24 cellular contexts compared by ENCODE assay signal in genomic region chr6:130211697-130212096, GRCh38. TPM values are rescaled to one million over a fixed set of nuclear protein-coding genes. Genes with fewer than 3 reads are reported as not detected.
DNase-seq lines count a peak whose midpoint lies in the region; ATAC-seq and TF ChIP-seq lines count a peak whose summit lies in the region.
"Had no signal": no experiment of that assay in that cellular context is flagged by ENCODE, and none has a peak within 500 bp of the region (broad histone marks: within the 10 kb centered on the region; RNA-seq: fewer than 3 reads in every experiment).

No MANE protein-coding gene starts in this region.

- peak; percentile 52 to 60 for ATAC-seq in activated CD4-positive, CD25-positive, alpha-beta regulatory T cell treated with anti-CD3 and anti-CD28 coated beads, Interleukin-2, amount 50 U/mL, for 24 hours
- peak; percentile 34 for ATAC-seq in activated CD8-positive, alpha-beta T cell treated with anti-CD3 and anti-CD28 coated beads for 36 hours
- ATAC-seq in GM18517 (IDR thresholded peaks at IDR 0.05; ENCODE audit: unreplicated experiment) (no peak), GM21786 (IDR thresholded peaks at IDR 0.05; ENCODE audit: unreplicated experiment) (no peak)
- ATAC-seq: heart right ventricle had no signal

- no peak overlapping the region for H3K9ac ChIP-seq in endodermal cell (ENCODE audit: extremely low read depth, low read length, poor library complexity, severe bottlenecking)

- H3K4me3 ChIP-seq in CD8-positive, alpha-beta memory T cell (ENCODE audit: low read length): peak overlapping the region; percentile 22
- H3K4me3 ChIP-seq in endodermal cell (ENCODE audit: low read length) (no peak overlapping the region), foreskin fibroblast (ENCODE audit: low read depth in 1 of 2, low read length in 2 of 2) (no peak overlapping the region)
- H3K4me3 ChIP-seq: ascending aorta, MG63, SJSA1 had no signal

- WGBS in endodermal cell (ENCODE audit: insufficient coverage in 1 of 2, insufficient read length in 1 of 2), 2 experiments: 96% methylated on average over 2 to 3 of the region's 3 CpGs

- peaks cover 56% of the 10 kb centered on the region for H3K4me1 ChIP-seq in CD8-positive, alpha-beta memory T cell (ENCODE audit: insufficient read depth, low read length)
- H3K4me1 ChIP-seq in endodermal cell (ENCODE audit: control insufficient read depth, insufficient read depth, low read length): no peaks in the 10 kb centered on the region
- H3K4me1 ChIP-seq: ascending aorta, heart right ventricle, SJSA1 had no signal

- peaks cover 27% of the 10 kb centered on the region for H3K36me3 ChIP-seq in CD8-positive, alpha-beta memory T cell (ENCODE audit: insufficient read depth, low read length)
- H3K36me3 ChIP-seq in endodermal cell (ENCODE audit: control insufficient read depth, insufficient read depth, low read length): peaks cover 29% of the 10 kb centered on the region
- H3K36me3 ChIP-seq: ascending aorta, heart right ventricle, MG63, SJSA1 had no signal

- no peaks in the 10 kb centered on the region for H3K9me3 ChIP-seq in CD8-positive, alpha-beta memory T cell (ENCODE audit: low read length)
- peaks cover 33% of the 10 kb centered on the region for H3K9me3 ChIP-seq in endodermal cell (ENCODE audit: control insufficient read depth, low read length)
- H3K9me3 ChIP-seq: ascending aorta, heart right ventricle, MG63, SJSA1, spleen had no signal

- H3K27ac Mint-ChIP-seq in CD8-positive, alpha-beta memory T cell: peak overlapping the region; percentile 7 to 93 (median 72)
- H3K27ac Mint-ChIP-seq in activated CD8-positive, alpha-beta T cell treated with anti-CD3 and anti-CD28 coated beads for 36 hours: peak overlapping the region; percentile 88
- H3K27ac Mint-ChIP-seq in endodermal cell: no peak overlapping the region
- H3K27ac Mint-ChIP-seq: naive B cell had no signal

- H3K4me1 Mint-ChIP-seq in CD8-positive, alpha-beta memory T cell: peaks cover 61 to 93% (median 91%) of the 10 kb centered on the region in 3 donors
- H3K4me1 Mint-ChIP-seq in activated CD8-positive, alpha-beta T cell treated with anti-CD3 and anti-CD28 coated beads for 36 hours (ENCODE audit: low read depth): peaks cover 61% of the 10 kb centered on the region
- peaks cover 39% of the 10 kb centered on the region for H3K4me1 Mint-ChIP-seq in endodermal cell

- no peaks in the 10 kb centered on the region for H3K27me3 ChIP-seq in CD8-positive, alpha-beta memory T cell (ENCODE audit: insufficient read depth, low read length, poor library complexity, severe bottlenecking)
- no peaks in the 10 kb centered on the region for H3K27me3 ChIP-seq in endodermal cell (ENCODE audit: control insufficient read depth, insufficient read depth, low read length, poor library complexity, severe bottlenecking)
- H3K27me3 ChIP-seq: ascending aorta, SJSA1, spleen had no signal

- no peaks in the 10 kb centered on the region for H3K27me3 Mint-ChIP-seq in CD8-positive, alpha-beta memory T cell
- H3K27me3 Mint-ChIP-seq in activated CD8-positive, alpha-beta T cell treated with anti-CD3 and anti-CD28 coated beads for 36 hours: no peaks in the 10 kb centered on the region
- H3K27me3 Mint-ChIP-seq in endodermal cell (ENCODE audit: insufficient read depth): no peaks in the 10 kb centered on the region
- H3K27me3 Mint-ChIP-seq: activated CD4-positive, alpha-beta memory T cell treated with anti-CD3 and anti-CD28 coated beads, Interleukin-2, amount 10 ng/mL, durations not matched to agents 7 days and 5 days; naive B cell had no signal

- H3K4me3 Mint-ChIP-seq in CD8-positive, alpha-beta memory T cell: peak overlapping the region; percentile 89 to 97 (median 91)
- H3K4me3 Mint-ChIP-seq in activated CD8-positive, alpha-beta T cell treated with anti-CD3 and anti-CD28 coated beads for 36 hours: peak overlapping the region; percentile 54
- peak overlapping the region; percentile 62 for H3K4me3 Mint-ChIP-seq in endodermal cell
- H3K4me3 Mint-ChIP-seq: naive B cell had no signal

- no peak for TF ChIP-seq CTCF in activated CD8-positive, alpha-beta T cell treated with anti-CD3 and anti-CD28 coated beads for 36 hours (IDR thresholded peaks at IDR 0.05)
- no peak for TF ChIP-seq CTCF in endodermal cell (conservative IDR thresholded peaks at IDR 0.05)
- no peak for TF ChIP-seq CTCF in foreskin fibroblast (IDR thresholded peaks at IDR 0.05; ENCODE audit: low read depth, low read length)

- POLR2A ChIA-PET in CD8-positive, alpha-beta memory T cell (lab: Charles Lee): interaction anchor here (1.0 kb wide), 1 partner anchor 12 kb away, joined by 4 read pairs; the partner anchor contains the start of gene SAMD3
- POLR2A ChIA-PET in activated CD8-positive, alpha-beta T cell treated with anti-CD3 and anti-CD28 coated beads for 36 hours (lab: Charles Lee): interaction anchor here (0.6 to 0.7 kb wide), 2 partner anchors 56 to 122 kb away, joined by 3 read pairs; no protein-coding TSS in a partner anchor

- CTCF ChIA-PET in CD8-positive, alpha-beta memory T cell (lab: Charles Lee): interaction anchor here (2.7 kb wide), 1 partner anchor 12 kb away, joined by 16 read pairs; the partner anchor contains the start of gene SAMD3
- CTCF ChIA-PET in activated CD8-positive, alpha-beta T cell treated with anti-CD3 and anti-CD28 coated beads for 36 hours (lab: Charles Lee): interaction anchor here (4.1 kb wide), 1 partner anchor 13 kb away, joined by 28 read pairs; the partner anchor contains the start of gene SAMD3

- DNase-seq in activated CD4-positive, CD25-positive, alpha-beta regulatory T cell (lab: John Stamatoyannopoulos, UW): no peak
- no peak for DNase-seq in CD8-positive, alpha-beta memory T cell
- no peak for DNase-seq in activated CD8-positive, alpha-beta T cell treated with anti-CD3 and anti-CD28 coated beads for 36 hours
- DNase-seq in endodermal cell (no peak), foreskin fibroblast (no peak)
- DNase-seq: activated CD4-positive, alpha-beta memory T cell treated with anti-CD3 and anti-CD28 coated beads, Interleukin-2, amount 10 ng/mL, durations not matched to agents 7 days and 5 days; caudate nucleus; dermis blood vessel endothelial cell; heart right ventricle; left colon; mesenchymal stem cell; MG63; naive B cell; NCI-H1417 treated with DMSO at 0.1 percent for 48 hours; NCI-H510A treated with DMSO at 0.1 percent for 48 hours; spleen; stimulated activated CD4-positive, alpha-beta T cell treated with anti-CD3 and anti-CD28 coated beads, Interleukin-4, amount 100 ng/mL, for 4 hours; trophoblast cell had no signal

- no peak overlapping the region for H3K27ac ChIP-seq in CD8-positive, alpha-beta memory T cell (ENCODE audit: low read depth, low read length)
- no peak overlapping the region for H3K27ac ChIP-seq in endodermal cell (ENCODE audit: low read depth, low read length)
- H3K27ac ChIP-seq: 22Rv1, ascending aorta, heart right ventricle, SJSA1 had no signal

- peaks cover 35 to 83% (median 47%) of the 10 kb centered on the region in 3 donors for H3K36me3 Mint-ChIP-seq in CD8-positive, alpha-beta memory T cell
- peaks cover 26% of the 10 kb centered on the region for H3K36me3 Mint-ChIP-seq in activated CD8-positive, alpha-beta T cell treated with anti-CD3 and anti-CD28 coated beads for 36 hours (ENCODE audit: low read depth)
- peaks cover 55% of the 10 kb centered on the region for H3K36me3 Mint-ChIP-seq in endodermal cell (ENCODE audit: low read depth)
- H3K36me3 Mint-ChIP-seq: naive B cell had no signal

- H3K9me3 Mint-ChIP-seq in CD8-positive, alpha-beta memory T cell: no peaks in the 10 kb centered on the region
- H3K9me3 Mint-ChIP-seq in activated CD8-positive, alpha-beta T cell treated with anti-CD3 and anti-CD28 coated beads for 36 hours: peaks cover 2% of the 10 kb centered on the region
- peaks cover 34% of the 10 kb centered on the region for H3K9me3 Mint-ChIP-seq in endodermal cell

- intact Hi-C loops in activated CD8-positive, alpha-beta T cell treated with anti-CD3 and anti-CD28 coated beads for 36 hours (cut with micrococcal nuclease): no loop called here

RNA-seq across cellular contexts. Expression of gene SAMD3, which starts 11.1 kb away (rescaled TPM):
- 10 to 100 TPM; 12.5 to 14.5 TPM for total RNA-seq in CD8-positive, alpha-beta memory T cell
- 220 TPM for polyA plus RNA-seq in CD8-positive, alpha-beta memory T cell
- total RNA-seq in activated CD8-positive, alpha-beta T cell treated with anti-CD3 and anti-CD28 coated beads for 36 hours: 1 to 10 TPM; 6.4 to 8.7 TPM
- 10 to 100 TPM; 41.3 to 44.8 TPM for total RNA-seq in endodermal cell
- 5.7 TPM for polyA plus RNA-seq in endodermal cell (2013, experiment 1 of 2)
- 6.5 TPM for polyA plus RNA-seq in endodermal cell (2013, experiment 2 of 2)
- total RNA-seq: ascending aorta, dermis blood vessel endothelial cell had no signal

Comparison
In these comparisons a context has a peak if more than half of its experiments do, and no peak if none do; other contexts are left out.
1. ATAC-seq: peak in activated CD4-positive, CD25-positive, alpha-beta regulatory T cell treated with anti-CD3 and anti-CD28 coated beads, Interleukin-2, amount 50 U/mL, for 24 hours (2 of 2) and activated CD8-positive, alpha-beta T cell treated with anti-CD3 and anti-CD28 coated beads for 36 hours (single experiment); none in GM18517 (single experiment) and GM21786 (single experiment).
2. Peak in every context shown above with its lines, with median percentiles within 50 percentile points of each other: H3K4me3 Mint-ChIP-seq.